In genomic region chr18:1394426-1394825, GRCh38 we compare ENCODE assay signal across 9 cellular contexts.
"Had no signal": no experiment of that assay in that cellular context is flagged by ENCODE, and none has a peak within 500 bp of the region (broad histone marks: within the 10 kb centered on the region; RNA-seq: fewer than 3 reads in every experiment).

No MANE protein-coding gene starts in this region.

- H3K27ac Mint-ChIP-seq: GM23338, H9, HFFc6, IgD-negative memory B cell had no signal

- H3K4me1 Mint-ChIP-seq: H9, IgD-negative memory B cell had no signal

- DNase-seq: H9, HFFc6, KBM-7 had no signal

- H3K9ac ChIP-seq: KMS-11 had no signal

- H3K27me3 Mint-ChIP-seq: IgD-negative memory B cell had no signal

- H3K4me3 Mint-ChIP-seq: GM23338, H9, HFFc6, IgD-negative memory B cell had no signal

- H3K9me3 Mint-ChIP-seq: GM23338, H9 had no signal

- H3K27ac ChIP-seq: HL-60, KMS-11 had no signal

- H3K4me3 ChIP-seq: GM23338 had no signal

- H2AFZ ChIP-seq: GM23338 had no signal

- ATAC-seq: GM23338, HCT116, HepG2 had no signal

- H3K4me2 ChIP-seq: GM23338, KMS-11 had no signal
